8 cellular contexts compared by ENCODE assay signal in genomic region chr6:106979435-106979884, GRCh38. TPM values are rescaled to one million over a fixed set of nuclear protein-coding genes. Genes with fewer than 3 reads are reported as not detected.
DNase-seq lines count a peak whose midpoint lies in the region; ATAC-seq and TF ChIP-seq lines count a peak whose summit lies in the region.

No MANE protein-coding gene starts in this region.

- H3K9ac ChIP-seq in endodermal cell (ENCODE audit: extremely low read depth, low read length, poor library complexity, severe bottlenecking): no peak overlapping the region

- H3K36me3 ChIP-seq in endodermal cell (ENCODE audit: control insufficient read depth, insufficient read depth, low read length): no peaks in the 10 kb centered on the region

- peak overlapping the region; percentile 77 for H3K27ac Mint-ChIP-seq in endodermal cell

- no peaks in the 10 kb centered on the region for H3K9me3 Mint-ChIP-seq in endodermal cell

- no peaks in the 10 kb centered on the region for H3K27me3 Mint-ChIP-seq in endodermal cell (ENCODE audit: insufficient read depth)

- ATAC-seq in GM21825 (IDR thresholded peaks at IDR 0.05; ENCODE audit: unreplicated experiment): no peak

- 0 to 4% methylated on average over 7 to 8 of the region's 8 CpGs for WGBS in endodermal cell (ENCODE audit: insufficient coverage in 1 of 2, insufficient read length in 1 of 2), 2 experiments

- H3K27ac ChIP-seq in HL-60 (replicated peaks) (no peak overlapping the region), endodermal cell (ENCODE audit: low read depth, low read length) (no peak overlapping the region)

- H3K36me3 Mint-ChIP-seq in endodermal cell (ENCODE audit: low read depth): no peaks in the 10 kb centered on the region

- H3K4me1 ChIP-seq in endodermal cell (ENCODE audit: control insufficient read depth, insufficient read depth, low read length): no peaks in the 10 kb centered on the region

- no peaks in the 10 kb centered on the region for H3K9me3 ChIP-seq in endodermal cell (ENCODE audit: control insufficient read depth, low read length)

- H3K27me3 ChIP-seq in HL-60 (ENCODE audit: insufficient read depth, poor library complexity, severe bottlenecking): peaks cover 5% of the 10 kb centered on the region
- no peaks in the 10 kb centered on the region for H3K27me3 ChIP-seq in endodermal cell (ENCODE audit: control insufficient read depth, insufficient read depth, low read length, poor library complexity, severe bottlenecking)

- peaks cover 7% of the 10 kb centered on the region for H3K4me1 Mint-ChIP-seq in endodermal cell

- H3K4me3 ChIP-seq in HL-60 (replicated peaks; ENCODE audit: insufficient read depth, low read length): no peak overlapping the region
- no peak overlapping the region for H3K4me3 ChIP-seq in endodermal cell (ENCODE audit: low read length)

- peak; percentile 87 for TF ChIP-seq CTCF in HL-60 (IDR thresholded peaks at IDR 0.05; ENCODE audit: insufficient read depth, low read length)
- TF ChIP-seq CTCF in endodermal cell (conservative IDR thresholded peaks at IDR 0.05): peak; percentile 97

- no peak overlapping the region for H3K4me3 Mint-ChIP-seq in endodermal cell

- peak; percentile 80 for DNase-seq in EL
- DNase-seq in HL-60 (ENCODE audit: low read depth in 1 of 2, low spot score in 1 of 2): peak; percentile 54 to 82
- DNase-seq in NCI-H774 (lab: John Stamatoyannopoulos, UW): peak; percentile 91
- DNase-seq in activated CD8-positive, alpha-beta memory T cell treated with anti-CD3 and anti-CD28 coated beads for 24 hours: peak; percentile 93
- DNase-seq in endodermal cell: peak; percentile 98
- peak; percentile 94 for DNase-seq in mesenteric fat pad (ENCODE audit: low spot score)
- DNase-seq in stimulated activated CD8-positive, alpha-beta memory T cell treated with anti-CD3 and anti-CD28 coated beads, Interleukin-15, amount 100 ng/mL, for 48 hours (ENCODE audit: low read depth in 2 of 2): peak; percentile 56 to 61

RNA-seq across cellular contexts. Expression of gene CD24, which starts 4.9 kb away (rescaled TPM):
- total RNA-seq in endodermal cell (100 to 1,000 TPM; 392 to 545 TPM), mesenteric fat pad (2.1 TPM)
- polyA plus RNA-seq in endodermal cell (2013, experiment 1 of 2): 757 TPM
- polyA plus RNA-seq in endodermal cell (2013, experiment 2 of 2): 674 TPM

RNA-seq across cellular contexts. Expression of gene MTRES1, which starts 48.5 kb away (rescaled TPM):
- total RNA-seq in endodermal cell (10 to 100 TPM; 20.5 to 26.1 TPM), mesenteric fat pad (16.1 TPM)
- 23.4 TPM for polyA plus RNA-seq in endodermal cell (2013, experiment 1 of 2)
- polyA plus RNA-seq in endodermal cell (2013, experiment 2 of 2): 20.4 TPM

Comparison
In these comparisons a context has a peak if more than half of its experiments do, and no peak if none do; other contexts are left out.
1. RNA of gene CD24, which starts 4.9 kb away (total RNA-seq): 392 to 545 TPM in endodermal cell; 2.1 TPM in mesenteric fat pad (single experiment); every median in the first group is over 100 times any median in the second.
2. Peak in every context shown above with its lines, with median percentiles within 50 percentile points of each other: DNase-seq.